In the genomic region with DNA sequence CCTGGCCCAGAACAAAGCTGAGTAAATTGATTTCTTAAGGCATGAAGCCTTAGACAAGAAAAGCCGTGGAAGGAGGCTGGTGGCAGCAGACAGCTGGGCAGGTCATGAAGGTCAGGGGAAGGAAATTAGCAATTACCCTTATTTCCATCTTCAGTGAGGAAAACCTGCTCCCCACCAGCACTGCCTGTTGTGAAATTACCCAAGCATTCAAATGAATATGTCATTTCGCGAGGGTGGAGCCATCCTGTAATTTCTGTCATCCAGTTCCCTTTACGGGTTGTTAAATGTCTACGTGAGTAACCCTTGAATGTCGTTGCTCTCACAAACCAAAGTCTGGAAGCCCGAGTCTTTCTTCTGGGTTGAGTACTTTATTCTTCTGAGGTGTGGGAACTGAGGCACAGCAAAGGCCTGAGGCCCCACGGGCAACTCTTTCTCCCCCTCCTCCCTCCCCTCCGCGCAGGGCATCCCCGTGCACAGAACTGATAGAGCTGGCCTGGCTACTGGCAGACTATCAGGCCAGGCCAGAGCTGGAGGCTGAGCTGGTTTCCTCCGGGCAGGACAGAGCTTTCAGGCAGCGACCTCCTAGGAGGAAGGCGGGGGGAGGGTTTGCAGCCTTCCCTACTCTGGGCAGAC, we compare ENCODE assay signal across 8 cellular contexts. TPM values are rescaled to one million over a fixed set of nuclear protein-coding genes. Genes with fewer than 3 reads are reported as not detected.
DNase-seq lines count a peak whose midpoint lies in the region; ATAC-seq and TF ChIP-seq lines count a peak whose summit lies in the region.

No MANE protein-coding gene starts in this region.

- peaks cover 9% of the 10 kb centered on the region for H3K4me1 ChIP-seq in A673 (ENCODE audit: insufficient read depth, low read length, poor library complexity, severe bottlenecking)
- H3K4me1 ChIP-seq in lung (ENCODE audit: control insufficient read depth in 2 of 2, insufficient read depth in 2 of 2, low read length in 2 of 2): peaks cover 0 to 5% of the 10 kb centered on the region in 2 donors
- no peaks in the 10 kb centered on the region for H3K4me1 ChIP-seq in aorta (ENCODE audit: control insufficient read depth in 1 of 2, insufficient read depth in 2 of 2, low read length in 2 of 2)

- H3K4me3 ChIP-seq in A673 (ENCODE audit: low read depth, low read length, poor library complexity, severe bottlenecking): peak overlapping the region; percentile 23
- peak overlapping the region; percentile 25 for H3K4me3 ChIP-seq in choroid plexus epithelial cell (ENCODE audit: low read depth, low read length)
- no peak overlapping the region for H3K4me3 ChIP-seq in lung
- no peak overlapping the region for H3K4me3 ChIP-seq in aorta (ENCODE audit: low read length in 2 of 2)

- intact Hi-C loops in A673 (cut with micrococcal nuclease; ENCODE audit: unreplicated experiment): loop anchor here (2.0 to 5.0 kb wide), 2 partner anchors 162 to 664 kb away; no protein-coding TSS in a partner anchor
- intact Hi-C loops in aorta (cut with DNase I): loop anchor here (2.0 to 10.0 kb wide), 4 partner anchors 89 to 664 kb away; no protein-coding TSS in a partner anchor

- no TSS peak for BruUV-seq in A673 (replicated peaks; lab: Mats Ljungman, UMichigan)

- H3K36me3 ChIP-seq in A673 (ENCODE audit: insufficient read depth, low read length, poor library complexity, severe bottlenecking) (no peaks in the 10 kb centered on the region), lung (ENCODE audit: control insufficient read depth in 2 of 2, insufficient read depth in 2 of 2, low read length in 2 of 2) (no peaks in the 10 kb centered on the region), aorta (ENCODE audit: control insufficient read depth in 1 of 2, insufficient read depth in 2 of 2, low read length in 1 of 2) (no peaks in the 10 kb centered on the region)

- WGBS in lung, 2 donors: 14 to 19% methylated on average over 14 of the region's 14 CpGs
- WGBS in aorta, 2 donors: 32 to 48% methylated on average over 14 of the region's 14 CpGs

- POLR2A ChIA-PET in A673 (lab: Charles Lee; ENCODE audit: low non-redundant PET): no interaction called here

- peak overlapping the region; percentile 5 for H3K27ac ChIP-seq in A673 (ENCODE audit: low read depth, low read length, poor library complexity, severe bottlenecking)
- peak overlapping the region in 1 of 2 donors; percentile 80 for H3K27ac ChIP-seq in lung (ENCODE audit: low read depth in 1 of 2, low read length in 1 of 2)
- H3K27ac ChIP-seq in aorta (ENCODE audit: low read depth in 1 of 2, low read length in 2 of 2): no peak overlapping the region

- no peak for TF ChIP-seq CTCF in A673 (conservative IDR thresholded peaks at IDR 0.05; ENCODE audit: low read depth, low read length)
- TF ChIP-seq CTCF in choroid plexus epithelial cell (conservative IDR thresholded peaks at IDR 0.05; ENCODE audit: low read depth, low read length): no peak
- no peak for TF ChIP-seq CTCF in lung (IDR thresholded peaks at IDR 0.05; ENCODE audit: control extremely low read depth, extremely low read depth)

- peak; percentile 73 for DNase-seq in A673 (ENCODE audit: low spot score)
- DNase-seq in NCI-H774 (lab: John Stamatoyannopoulos, UW): peak; percentile 30
- DNase-seq in choroid plexus epithelial cell (ENCODE audit: low read depth): peak; percentile 60
- DNase-seq in lung (ENCODE audit: low spot score): peak; percentile 46
- DNase-seq in aorta: peak in 1 of 2 donors; percentile 81
- no peak for DNase-seq in NCI-H510A (lab: John Stamatoyannopoulos, UW)
- no peak for DNase-seq in NCI-H2196 (lab: John Stamatoyannopoulos, UW; ENCODE audit: unreplicated experiment)

- H3K27me3 ChIP-seq in A673 (replicated peaks; ENCODE audit: insufficient read depth, low read depth, low read length, poor library complexity) (no peaks in the 10 kb centered on the region), lung (ENCODE audit: control insufficient read depth, insufficient read depth) (no peaks in the 10 kb centered on the region), aorta (ENCODE audit: control insufficient read depth in 1 of 2, insufficient read depth in 2 of 2, low read length in 1 of 2) (no peaks in the 10 kb centered on the region)

- no peaks in the 10 kb centered on the region for H3K9me3 ChIP-seq in A673 (ENCODE audit: low read depth, low read length, poor library complexity, severe bottlenecking)
- no peaks in the 10 kb centered on the region for H3K9me3 ChIP-seq in lung (ENCODE audit: control insufficient read depth in 2 of 2, insufficient read depth in 1 of 2, low read length in 1 of 2)
- H3K9me3 ChIP-seq in aorta (ENCODE audit: control insufficient read depth, low read length): no peaks in the 10 kb centered on the region

- CTCF ChIA-PET in A673 (lab: Charles Lee): interaction anchor here (0.8 to 1.2 kb wide), 4 partner anchors 222 to 837 kb away, joined by 3 to 9 read pairs (median 3); a partner anchor contains a TSS

- ATAC-seq in GM19455 (IDR thresholded peaks at IDR 0.05; ENCODE audit: unreplicated experiment): peak; percentile 12
- ATAC-seq in lung (ENCODE audit: insufficient read depth, low FRiP score): peak; percentile 73
- ATAC-seq in aorta (ENCODE audit: low FRiP score): peak; percentile 66

RNA-seq across cellular contexts. Expression of a gene that starts 22.0 kb away (rescaled TPM):
- total RNA-seq in A673 (2021) (93.1 and 93.6 TPM in 2 replicates), lung (10 to 100 TPM; 38.7 to 62.7 TPM), aorta (10 to 100 TPM; 39.4 to 51.4 TPM)
- polyA plus RNA-seq in lung (10 to 100 TPM; 22.4 to 24.9 TPM), aorta (10 to 100 TPM; 52.1 to 56.1 TPM)

RNA-seq across cellular contexts. Expression of a gene that starts 29.7 kb away (rescaled TPM):
- total RNA-seq in A673 (2021) (29.1 and 31.2 TPM in 2 replicates), lung (10 to 100 TPM; 27.7 to 62.2 TPM), aorta (10 to 100 TPM; 32.3 to 41.9 TPM)
- polyA plus RNA-seq in lung (10 to 100 TPM; 14.8 to 19.1 TPM), aorta (10 to 100 TPM; 10.8 to 21.3 TPM)

Comparison
In these comparisons a context has a peak if more than half of its experiments do, and no peak if none do; other contexts are left out.
1. DNase-seq: peak in A673 (single experiment), NCI-H774 (single experiment), choroid plexus epithelial cell (single experiment) and lung (single experiment); none in NCI-H510A (single experiment) and NCI-H2196 (single experiment).
2. H3K4me3 ChIP-seq: peak in A673 (single experiment) and choroid plexus epithelial cell (single experiment); none in lung (single experiment) and aorta (0 of 2).
3. ATAC-seq: peak in every context shown above with its lines; median percentile 73 in lung; 66 in aorta; 12 in GM19455.